8 cellular contexts compared by ENCODE assay signal in genomic region chr14:25049127-25049558, GRCh38. TPM values are rescaled to one million over a fixed set of nuclear protein-coding genes. Genes with fewer than 3 reads are reported as not detected.
A peak's percentile ranks its signal among the peaks of the same experiment; 100 is the strongest.
DNase-seq lines count a peak whose midpoint lies in the region; ATAC-seq, FAIRE-seq and TF ChIP-seq lines count a peak whose summit lies in the region.

No MANE protein-coding gene starts in this region.

- RAD21 ChIA-PET in GM12878 (lab: Charles Lee; ENCODE audit: unreplicated experiment): interaction anchor here (1.3 kb wide), 1 partner anchor 340 kb away, joined by 3 read pairs; no protein-coding TSS in a partner anchor

- H3K27ac ChIP-seq in GM12878 (ENCODE audit: control insufficient read depth, insufficient read depth) (no peak overlapping the region), Karpas-422 (ENCODE audit: low read length) (no peak overlapping the region)

- H3K79me2 ChIP-seq in GM12878 (ENCODE audit: control insufficient read depth, insufficient read depth, low read length): no peaks in the 10 kb centered on the region
- no peaks in the 10 kb centered on the region for H3K79me2 ChIP-seq in Karpas-422 (ENCODE audit: low read length)

- DNase-seq in EH (ENCODE audit: low read depth) (peak; percentile 11), GM12878 (ENCODE audit: low read depth, low spot score) (no peak), HUDEP-2 (lab: John Stamatoyannopoulos, UW; ENCODE audit: unreplicated experiment in 76 of 76) (no peak), H54 (ENCODE audit: insufficient read length, low spot score) (no peak), Karpas-422 (no peak)

- BruUV-seq in GM12878 (replicated peaks; lab: Mats Ljungman, UMichigan): no TSS peak

- intact Hi-C loops in GM12878 (cut with micrococcal nuclease; ENCODE audit: unreplicated experiment): no loop called here

- TF ChIP-seq RAD21 in GM12878 (IDR thresholded peaks at IDR 0.05; ENCODE audit: insufficient read depth, low read depth, low read length): no peak

- SMC1A ChIA-PET in GM12878 (lab: Charles Lee; ENCODE audit: uncharacterized antibody, unreplicated experiment): interaction anchor here (1.6 to 4.5 kb wide), 5 partner anchors 8 to 83 kb away, joined by 4 to 21 read pairs (median 7); no protein-coding TSS in a partner anchor

- ATAC-seq in GM12878: no peak
- no peak for ATAC-seq in GM18858 (IDR thresholded peaks at IDR 0.05; ENCODE audit: unreplicated experiment)

- H3K9ac ChIP-seq in GM12878 (ENCODE audit: control insufficient read depth, insufficient read depth, low read length): no peak overlapping the region
- peak overlapping the region; percentile 74 for H3K9ac ChIP-seq in skeletal muscle satellite cell (ENCODE audit: low read depth, low read length)
- H3K9ac ChIP-seq in Karpas-422 (ENCODE audit: low read length): no peak overlapping the region

- H3K4me1 ChIP-seq in GM12878 (ENCODE audit: control insufficient read depth, insufficient read depth, low read length) (no peaks in the 10 kb centered on the region), skeletal muscle satellite cell (ENCODE audit: control insufficient read depth, insufficient read depth, low read length) (peaks cover 27% of the 10 kb centered on the region), Karpas-422 (ENCODE audit: low read length) (no peaks in the 10 kb centered on the region)

- H3K4me3 ChIP-seq in GM12878: no peak overlapping the region
- H3K4me3 ChIP-seq in iPS-18c (ENCODE audit: insufficient read depth, low read depth, low read length): peak overlapping the region; percentile 72
- peak overlapping the region; percentile 83 for H3K4me3 ChIP-seq in skeletal muscle satellite cell (ENCODE audit: low read length)
- H3K4me3 ChIP-seq in Karpas-422 (ENCODE audit: low read length): no peak overlapping the region

- POLR2A ChIA-PET in GM12878 (lab: Charles Lee): no interaction called here

- FAIRE-seq in GM12878 (lab: Jason Lieb, UNC): no peak
- FAIRE-seq in H54 (lab: Jason Lieb, UNC): no peak

- H3K4me2 ChIP-seq in GM12878 (ENCODE audit: control insufficient read depth, insufficient read depth) (peak overlapping the region; percentile 47; the same call in 1 of the 2 replicates), skeletal muscle satellite cell (ENCODE audit: low read length) (peak overlapping the region; percentile 88), Karpas-422 (ENCODE audit: low read depth, low read length, poor library complexity, severe bottlenecking) (no peak overlapping the region)

- H3K36me3 ChIP-seq in GM12878 (ENCODE audit: control insufficient read depth in 2 of 2, insufficient read depth in 2 of 2, low read length in 1 of 2) (no peaks in the 10 kb centered on the region), skeletal muscle satellite cell (ENCODE audit: insufficient read depth, low read length) (no peaks in the 10 kb centered on the region), Karpas-422 (ENCODE audit: insufficient read depth, low read length) (no peaks in the 10 kb centered on the region)

- CTCF ChIA-PET in GM12878 (lab: Yijun Ruan, JAX): interaction anchor here (0.9 to 1.6 kb wide), 4 partner anchors 11 to 249 kb away, joined by 3 to 6 read pairs (median 5); no protein-coding TSS in a partner anchor

- peaks cover 0 to 12% of the 10 kb centered on the region in 2 experiments; a peak in 1 of 4 replicates for H3K27me3 ChIP-seq in GM12878 (replicated peaks in 1 of 2; ENCODE audit: control insufficient read depth in 2 of 2, insufficient read depth in 2 of 2, low read length in 1 of 2)
- no peaks in the 10 kb centered on the region for H3K27me3 ChIP-seq in skeletal muscle satellite cell (ENCODE audit: control insufficient read depth, insufficient read depth, low read length)
- H3K27me3 ChIP-seq in Karpas-422 (ENCODE audit: low read length): no peaks in the 10 kb centered on the region

- TF ChIP-seq POLR2A in GM12878 (IDR thresholded peaks at IDR 0.05; ENCODE audit: low read depth, low read length): no peak
- TF ChIP-seq POLR2A in H54 (IDR thresholded peaks at IDR 0.05; ENCODE audit: low read depth, low read length): no peak

- WGBS in GM12878 (ENCODE audit: insufficient coverage, insufficient replicate concordance, low lambda C conversion rate, missing lambda C conversion rate): 53% methylated on average over 34 of the region's 34 CpGs

- in situ Hi-C loops in GM12878 (cut with MboI): no loop called here

- no peak for TF ChIP-seq CTCF in GM12878 (IDR thresholded peaks at IDR 0.05 in 2 of 3, conservative IDR thresholded peaks at IDR 0.05 in 1 of 3; ENCODE audit: control insufficient read depth in 2 of 3, extremely low read depth in 1 of 3, insufficient read depth in 1 of 3, low read depth in 3 of 3, low read length in 3 of 3)

- H2AFZ ChIP-seq in GM12878 (ENCODE audit: control insufficient read depth, low read depth, low read length) (no peak overlapping the region; the same call in 1 of the 2 replicates), Karpas-422 (ENCODE audit: low read length) (no peak overlapping the region)

- H3K9me3 ChIP-seq in GM12878 (replicated peaks; ENCODE audit: control insufficient read depth, insufficient read depth, low read length) (no peaks in the 10 kb centered on the region), iPS-18c (ENCODE audit: control insufficient read depth, insufficient read depth, low read length) (no peaks in the 10 kb centered on the region), skeletal muscle satellite cell (replicated peaks; ENCODE audit: low read length) (no peaks in the 10 kb centered on the region), Karpas-422 (ENCODE audit: low read length) (no peaks in the 10 kb centered on the region; the same call in 1 of the 2 replicates)

- no peak for TF ChIP-seq EP300 in GM12878 (IDR thresholded peaks at IDR 0.05; ENCODE audit: borderline replicate concordance in 1 of 2, control insufficient read depth in 1 of 2, low read depth in 2 of 2, low read length in 2 of 2)

- no peaks in the 10 kb centered on the region for H3K9me2 ChIP-seq in Karpas-422 (replicated peaks; ENCODE audit: insufficient read depth, low read length)

- H4K20me1 ChIP-seq in GM12878 (ENCODE audit: control insufficient read depth, insufficient read depth) (no peaks in the 10 kb centered on the region), Karpas-422 (ENCODE audit: insufficient read depth, low read depth, low read length) (no peaks in the 10 kb centered on the region)

TF ChIP-seq in GM12878, 131 proteins besides CTCF, POLR2A, EP300 and RAD21:
- no peak for TF ChIP-seq JUND (IDR thresholded peaks at IDR 0.05; ENCODE audit: low read depth, low read length)
- no peak for TF ChIP-seq STAT1 (conservative IDR thresholded peaks at IDR 0.05)
- TF ChIP-seq MLLT1 (IDR thresholded peaks at IDR 0.05): 0 out of 2 replicates have a peak, but pooled peaks have one; percentile 48
- no peak for TF ChIP-seq CREB1 (IDR thresholded peaks at IDR 0.05; ENCODE audit: low read depth)
- TF ChIP-seq ATF2 (IDR thresholded peaks at IDR 0.05; ENCODE audit: low read length): no peak
- TF ChIP-seq MTA2 (IDR thresholded peaks at IDR 0.05; ENCODE audit: low read depth): no peak
- TF ChIP-seq NBN (IDR thresholded peaks at IDR 0.05): no peak
- TF ChIP-seq DPF2 (IDR thresholded peaks at IDR 0.05): no peak
TF ChIP-seq in GM12878: peak in this region for 1.

RNA-seq across cellular contexts. Expression of gene STXBP6, which starts 0.8 kb away (rescaled TPM):
- total RNA-seq in GM12878 (2013; cell fraction: nucleolus; rRNA removed): 12.3 and 12.7 TPM in 2 replicates
- total RNA-seq in GM12878 (2014; rRNA removed) (1.9 and 2.0 TPM in 2 replicates), GM12878 (2014; rRNA removed; fragmentation: Illumina TruSeq; extraction: Trizol) (1.6 and 1.8 TPM in 2 replicates), GM12878 (2021) (1.5 and 1.7 TPM in 2 replicates)
- polyA plus RNA-seq in GM12878 (2011; ENCODE audit: low read depth): 1.5 TPM
- polyA plus RNA-seq in GM12878 (2011; rRNA removed) (47.3 and 58.0 TPM in 2 replicates), GM12878 (2014; fragmentation: Illumina TruSeq; extraction: Trizol) (0.71 and 2.0 TPM in 2 replicates), GM12878 (2014; fragmentation: Nextera tagmentation; extraction: Ambion mirVana) (1 to 10 TPM; 1.2 to 1.8 TPM), GM12878 (2014; rRNA removed) (1.8 TPM in 2 replicates), GM12878 (2016; fragmentation: Nextera tagmentation; extraction: Ambion mirVana) (1 to 10 TPM; 1.9 to 2.8 TPM)
- polyA plus RNA-seq in GM12878 (2011; cell fraction: cytosol; rRNA removed): 22.5 and 28.7 TPM in 2 replicates
- polyA plus RNA-seq in GM12878 (2011; cell fraction: nucleus; rRNA removed): 18.2 and 19.0 TPM in 2 replicates
- polyA plus RNA-seq in GM12878 (2012): 2.4 and 4.4 TPM in 2 replicates
- polyA minus RNA-seq in GM12878 (2011; rRNA and poly(A)+ RNA removed): 21.7 and 26.0 TPM in 2 replicates
- 5.1 and 6.0 TPM in 2 replicates for polyA minus RNA-seq in GM12878 (2011; cell fraction: cytosol; rRNA and poly(A)+ RNA removed)
- 17.7 and 24.8 TPM in 2 replicates for polyA minus RNA-seq in GM12878 (2011; cell fraction: nucleus; rRNA and poly(A)+ RNA removed)
- total RNA-seq in skeletal muscle satellite cell (2012; rRNA removed): 17.5 and 32.3 TPM in 2 replicates
- total RNA-seq in Karpas-422 (2014; rRNA removed; shearing (Covaris generic); ENCODE audit: low replicate concordance): 0.14 and 1.3 TPM in 2 replicates

Comparison
In these comparisons a context has a peak if more than half of its experiments do, and no peak if none do; other contexts are left out.
1. H3K4me3 ChIP-seq: peak in iPS-18c (single experiment) and skeletal muscle satellite cell (single experiment); none in GM12878 (single experiment) and Karpas-422 (single experiment).